ENCODE assay signal across 10 cellular contexts in genomic region chr1:26094677-26095383, GRCh38. TPM values are rescaled to one million over a fixed set of nuclear protein-coding genes. Genes with fewer than 3 reads are reported as not detected.
A peak's percentile ranks its signal among the peaks of the same experiment; 100 is the strongest.
DNase-seq lines count a peak whose midpoint lies in the region; ATAC-seq, FAIRE-seq and TF ChIP-seq lines count a peak whose summit lies in the region.
"Had no signal": no experiment of that assay in that cellular context is flagged by ENCODE, and none has a peak within 500 bp of the region (broad histone marks: within the 10 kb centered on the region; RNA-seq: fewer than 3 reads in every experiment).

No MANE protein-coding gene starts in this region.

- no peak overlapping the region for H3K27ac Mint-ChIP-seq in osteocyte (ENCODE audit: unreplicated experiment)

- no peak overlapping the region for H3K9ac ChIP-seq in colonic mucosa (ENCODE audit: low read depth in 2 of 2, low read length in 2 of 2)

- no peaks in the 10 kb centered on the region for H3K4me1 ChIP-seq in colonic mucosa

- peaks cover 30% of the 10 kb centered on the region for H3K27me3 Mint-ChIP-seq in osteocyte (ENCODE audit: unreplicated experiment)

- DNase-seq in DMS153 (lab: John Stamatoyannopoulos, UW), result peak; percentile 76
- DNase-seq in NCI-H345 (lab: John Stamatoyannopoulos, UW), result peak; percentile 57
- peak; percentile 10 for DNase-seq in fibroblast of mammary gland (ENCODE audit: low read depth)
- DNase-seq in osteocyte (ENCODE audit: extremely low spot score, unreplicated experiment), result no peak
- no peak for DNase-seq in colonic mucosa
- DNase-seq in stimulated activated naive CD8-positive, alpha-beta T cell treated with anti-CD3 and anti-CD28 coated beads, Interleukin-15, Interleukin-2, amounts not matched to agents 100 U/mL and 50 U/mL, for 24 hours, result no peak
- no peak for DNase-seq in GM12892 (ENCODE audit: insufficient read length)

- TF ChIP-seq POLR2A in GM12892 (IDR thresholded peaks at IDR 0.05; ENCODE audit: low read depth, low read length), result no peak

- H3K4me3 ChIP-seq in fibroblast of mammary gland (ENCODE audit: control insufficient read depth, low read depth, low read length) (no peak overlapping the region), colonic mucosa (no peak overlapping the region)
- H3K4me3 ChIP-seq: SJSA1 had no signal

- H3K9me3 Mint-ChIP-seq in osteocyte (ENCODE audit: unreplicated experiment), result no peaks in the 10 kb centered on the region

- no peak overlapping the region for H3K27ac ChIP-seq in colonic mucosa
- H3K27ac ChIP-seq: SJSA1 had no signal

- intact Hi-C loops in colonic mucosa (cut with DNase I), result no loop called here

- no peaks in the 10 kb centered on the region for H3K36me3 Mint-ChIP-seq in osteocyte (ENCODE audit: unreplicated experiment)

- ATAC-seq in stimulated activated naive CD8-positive, alpha-beta T cell treated with anti-CD3 and anti-CD28 coated beads, Interleukin-15, Interleukin-2, amounts not matched to agents 100 U/mL and 50 U/mL, for 24 hours, result no peak
- ATAC-seq in GM19452 (IDR thresholded peaks at IDR 0.05; ENCODE audit: unreplicated experiment), result no peak

- no peak for TF ChIP-seq CTCF in fibroblast of mammary gland (conservative IDR thresholded peaks at IDR 0.05; ENCODE audit: control insufficient read depth, insufficient read depth, low read depth, low read length)
- TF ChIP-seq CTCF in osteocyte (IDR thresholded peaks at IDR 0.05), result peak; percentile 22
- TF ChIP-seq CTCF in colonic mucosa (IDR thresholded peaks at IDR 0.05), result no peak

- H3K9me3 ChIP-seq in colonic mucosa, result no peaks in the 10 kb centered on the region
- H3K9me3 ChIP-seq: SJSA1 had no signal

- H3K4me3 Mint-ChIP-seq in osteocyte (ENCODE audit: unreplicated experiment), result no peak overlapping the region

- peaks cover 9% of the 10 kb centered on the region for H3K4me1 Mint-ChIP-seq in osteocyte (ENCODE audit: unreplicated experiment)

- FAIRE-seq in GM12892 (lab: Jason Lieb, UNC), result no peak
- FAIRE-seq: GM18507 had no signal

- H3K27me3 ChIP-seq in colonic mucosa, result no peaks in the 10 kb centered on the region

- no peaks in the 10 kb centered on the region for H3K36me3 ChIP-seq in colonic mucosa
- H3K36me3 ChIP-seq: SJSA1 had no signal

RNA-seq across cellular contexts. Expression of gene PDIK1L, which starts 16.8 kb away (rescaled TPM):
- 7.6 and 7.8 TPM in 2 replicates for total RNA-seq in osteocyte
- total RNA-seq in colonic mucosa, result 10 to 100 TPM; 12.5 to 14.8 TPM
- polyA plus RNA-seq in GM12892 (2012; ENCODE audit: missing spikeins), result 4.0 TPM

RNA-seq across cellular contexts. Expression of gene TRIM63, which starts 27.4 kb away (rescaled TPM):
- total RNA-seq in osteocyte (0.21 TPM in 1 of 2 replicates, not detected in the other), colonic mucosa (under 1 TPM in 1 of 2 donors, not detected in 1; 0.15 TPM)
- polyA plus RNA-seq in GM12892 (2012; ENCODE audit: missing spikeins), result not detected
- total RNA-seq: SJSA1 had no signal

RNA-seq across cellular contexts. Expression of gene SLC30A2, which starts 48.9 kb away (rescaled TPM):
- not detected in 2 replicates for total RNA-seq in osteocyte
- under 1 TPM; 0.27 to 0.42 TPM for total RNA-seq in colonic mucosa
- not detected for polyA plus RNA-seq in GM12892 (2012; ENCODE audit: missing spikeins)
- total RNA-seq: SJSA1 had no signal

Comparison
In these comparisons a context has a peak if more than half of its experiments do, and no peak if none do; other contexts are left out.
1. DNase-seq: peak in DMS153 (single experiment), NCI-H345 (single experiment) and fibroblast of mammary gland (single experiment); none in osteocyte (single experiment), colonic mucosa (single experiment), stimulated activated naive CD8-positive, alpha-beta T cell treated with anti-CD3 and anti-CD28 coated beads, Interleukin-15, Interleukin-2, amounts not matched to agents 100 U/mL and 50 U/mL, for 24 hours (single experiment) and GM12892 (single experiment).